8 cellular contexts compared by ENCODE assay signal in the genomic region with DNA sequence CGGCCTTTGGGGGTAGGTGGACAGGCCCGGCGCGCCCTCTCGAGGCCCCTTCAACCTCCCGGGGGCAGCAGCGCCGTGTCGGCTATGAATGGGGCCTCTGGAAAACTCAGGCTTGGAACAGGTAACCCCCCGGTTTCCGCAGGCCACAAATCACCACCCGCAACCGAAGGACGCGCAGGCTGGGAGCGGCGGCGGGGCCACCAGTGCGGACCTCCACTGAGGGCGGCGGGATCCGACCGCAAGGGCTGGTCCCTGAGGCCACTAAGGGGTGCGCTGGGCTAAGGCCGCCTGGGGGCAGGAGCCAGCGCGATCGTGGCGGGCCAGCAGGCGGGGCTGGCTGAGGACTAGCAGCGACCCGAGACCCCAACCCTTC. TPM values are rescaled to one million over a fixed set of nuclear protein-coding genes. Genes with fewer than 3 reads are reported as not detected.
DNase-seq lines count a peak whose midpoint lies in the region; ATAC-seq and TF ChIP-seq lines count a peak whose summit lies in the region.

No MANE protein-coding gene starts in this region.

- POLR2A ChIA-PET in CD4-positive, alpha-beta T cell (lab: Charles Lee) = interaction anchor here (0.6 to 5.7 kb wide), 42 partner anchors 11 to 1432 kb away, joined by 3 to 129 read pairs (median 4); partner anchors contain the start of genes GTPBP1, MIEF1, RBX1 and RPL3
- POLR2A ChIA-PET in naive thymus-derived CD4-positive, alpha-beta T cell (lab: Charles Lee) = interaction anchor here (0.5 to 6.1 kb wide), 36 partner anchors 9 to 825 kb away, joined by 3 to 105 read pairs (median 5); partner anchors contain the start of genes CBX7, MIEF1, RPL3 and RPS19BP1

- peaks cover 72% of the 10 kb centered on the region for H3K36me3 Mint-ChIP-seq in CD4-positive, alpha-beta T cell (ENCODE audit: low read depth)
- H3K36me3 Mint-ChIP-seq in T-helper 1 cell treated with Interleukin-12 subunit alpha and Interleukin-12 subunit beta and Interleukin-4 antibody, amounts not matched to agents 30 μg/mL and 1 μg/mL, for 36 hours (ENCODE audit: low read depth) = peaks cover 51% of the 10 kb centered on the region
- peaks cover 6 to 47% (median 31%) of the 10 kb centered on the region in 5 donors for H3K36me3 Mint-ChIP-seq in naive thymus-derived CD4-positive, alpha-beta T cell

- H3K27me3 Mint-ChIP-seq in CD4-positive, alpha-beta T cell = peaks cover 5% of the 10 kb centered on the region
- H3K27me3 Mint-ChIP-seq in T-helper 1 cell treated with Interleukin-12 subunit alpha and Interleukin-12 subunit beta and Interleukin-4 antibody, amounts not matched to agents 30 μg/mL and 1 μg/mL, for 36 hours (ENCODE audit: low read depth) = peaks cover 3% of the 10 kb centered on the region
- peaks cover 0 to 4% (median 0%) of the 10 kb centered on the region in 5 donors for H3K27me3 Mint-ChIP-seq in naive thymus-derived CD4-positive, alpha-beta T cell

- peak overlapping the region; percentile 98 for H3K27ac Mint-ChIP-seq in CD4-positive, alpha-beta T cell
- peak overlapping the region; percentile 97 for H3K27ac Mint-ChIP-seq in T-helper 1 cell treated with Interleukin-12 subunit alpha and Interleukin-12 subunit beta and Interleukin-4 antibody, amounts not matched to agents 30 μg/mL and 1 μg/mL, for 36 hours
- peak overlapping the region; percentile 94 to 100 (median 97) for H3K27ac Mint-ChIP-seq in naive thymus-derived CD4-positive, alpha-beta T cell

- H3K4me1 ChIP-seq in naive thymus-derived CD4-positive, alpha-beta T cell (ENCODE audit: control insufficient read depth in 2 of 2, insufficient read depth in 2 of 2, low read length in 2 of 2) = peaks cover 24 to 39% of the 10 kb centered on the region in 2 donors

- no peak for TF ChIP-seq POLR2A in erythroblast (IDR thresholded peaks at IDR 0.05; ENCODE audit: low read length)

- peak; percentile 47 for TF ChIP-seq CTCF in CD4-positive, alpha-beta T cell (IDR thresholded peaks at IDR 0.05)

- H3K9me3 ChIP-seq in CD4-positive, alpha-beta T cell (ENCODE audit: control insufficient read depth, low read length) = no peaks in the 10 kb centered on the region
- H3K9me3 ChIP-seq in naive thymus-derived CD4-positive, alpha-beta T cell (ENCODE audit: control insufficient read depth in 2 of 3, low read length in 3 of 3) = no peaks in the 10 kb centered on the region

- peak; percentile 10 for ATAC-seq in CD4-positive, alpha-beta T cell (ENCODE audit: poor library complexity)
- ATAC-seq in GM19023 (IDR thresholded peaks at IDR 0.05; ENCODE audit: unreplicated experiment) (peak; percentile 10), HG03175 (IDR thresholded peaks at IDR 0.05; ENCODE audit: unreplicated experiment) (peak; percentile 26)
- ATAC-seq in naive thymus-derived CD4-positive, alpha-beta T cell = no peak

- no peaks in the 10 kb centered on the region for H3K9me3 Mint-ChIP-seq in CD4-positive, alpha-beta T cell
- H3K9me3 Mint-ChIP-seq in T-helper 1 cell treated with Interleukin-12 subunit alpha and Interleukin-12 subunit beta and Interleukin-4 antibody, amounts not matched to agents 30 μg/mL and 1 μg/mL, for 36 hours = no peaks in the 10 kb centered on the region
- H3K9me3 Mint-ChIP-seq in naive thymus-derived CD4-positive, alpha-beta T cell = peaks cover 0 to 17% (median 0%) of the 10 kb centered on the region in 11 donors

- no peaks in the 10 kb centered on the region for H3K27me3 ChIP-seq in CD4-positive, alpha-beta T cell (ENCODE audit: control insufficient read depth, insufficient read depth, low read length)
- no peaks in the 10 kb centered on the region for H3K27me3 ChIP-seq in naive thymus-derived CD4-positive, alpha-beta T cell (ENCODE audit: control insufficient read depth in 2 of 2, insufficient read depth in 2 of 2, low read length in 2 of 2)

- CTCF ChIA-PET in CD4-positive, alpha-beta T cell (lab: Charles Lee) = interaction anchor here (0.7 to 8.4 kb wide), 4 partner anchors 11 to 200 kb away, joined by 3 to 69 read pairs (median 5); partner anchors contain the start of genes RPL3 and RPS19BP1
- CTCF ChIA-PET in naive thymus-derived CD4-positive, alpha-beta T cell (lab: Charles Lee) = interaction anchor here (0.5 to 1.4 kb wide), 11 partner anchors 8 to 377 kb away, joined by 3 to 9 read pairs (median 4); partner anchors contain the start of genes MIEF1 and TAB1

- H3K4me3 ChIP-seq in naive thymus-derived CD4-positive, alpha-beta T cell (ENCODE audit: low read length) = peak overlapping the region; percentile 96

- peak overlapping the region; percentile 97 for H3K4me3 Mint-ChIP-seq in CD4-positive, alpha-beta T cell
- peak overlapping the region; percentile 91 for H3K4me3 Mint-ChIP-seq in T-helper 1 cell treated with Interleukin-12 subunit alpha and Interleukin-12 subunit beta and Interleukin-4 antibody, amounts not matched to agents 30 μg/mL and 1 μg/mL, for 36 hours
- H3K4me3 Mint-ChIP-seq in naive thymus-derived CD4-positive, alpha-beta T cell = peak overlapping the region; percentile 83 to 99 (median 96)

- H3K36me3 ChIP-seq in naive thymus-derived CD4-positive, alpha-beta T cell (ENCODE audit: control insufficient read depth in 2 of 3, insufficient read depth in 3 of 3, low read length in 3 of 3) = peaks cover 5 to 55% (median 9%) of the 10 kb centered on the region in 3 experiments

- DNase-seq in CD4-positive, alpha-beta T cell = no peak
- DNase-seq in erythroblast (lab: John Stamatoyannopoulos, UW) = peak; percentile 79 to 86
- no peak for DNase-seq in naive thymus-derived CD4-positive, alpha-beta T cell
- DNase-seq in NCI-H446 treated with DMSO at 0.1 percent for 48 hours (lab: John Stamatoyannopoulos, UW) = no peak
- DNase-seq in activated CD4-positive, alpha-beta T cell treated with anti-CD3 and anti-CD28 coated beads, Interleukin-2, amount 50 U/mL, for 48 hours = no peak

- intact Hi-C loops in CD4-positive, alpha-beta T cell (cut with DNase I, micrococcal nuclease) = loop anchor here (1.0 kb wide), 3 partner anchors 13 to 200 kb away; partner anchors contain the start of genes RPS19BP1 (in 2 of the 2), MIEF1 (in 1 of the 2) and RPL3 (in 1 of the 2)
- intact Hi-C loops in naive thymus-derived CD4-positive, alpha-beta T cell (cut with micrococcal nuclease) = loop anchor here (1.0 to 10.0 kb wide), 13 partner anchors 13 to 1765 kb away; partner anchors contain the start of genes MIEF1 (in 2 of the 2), RPL3 (in 2 of the 2), RPS19BP1 (in 2 of the 2) and TAB1 (in 2 of the 2)

- H3K27ac ChIP-seq in CD4-positive, alpha-beta T cell (ENCODE audit: low read depth, low read length) = peak overlapping the region; percentile 92
- peak overlapping the region; percentile 84 for H3K27ac ChIP-seq in naive thymus-derived CD4-positive, alpha-beta T cell (ENCODE audit: low read depth, low read length)

- H3K4me1 Mint-ChIP-seq in CD4-positive, alpha-beta T cell (ENCODE audit: low read depth) = peaks cover 51% of the 10 kb centered on the region
- peaks cover 45% of the 10 kb centered on the region for H3K4me1 Mint-ChIP-seq in T-helper 1 cell treated with Interleukin-12 subunit alpha and Interleukin-12 subunit beta and Interleukin-4 antibody, amounts not matched to agents 30 μg/mL and 1 μg/mL, for 36 hours (ENCODE audit: low read depth)
- peaks cover 24 to 61% (median 43%) of the 10 kb centered on the region in 7 donors for H3K4me1 Mint-ChIP-seq in naive thymus-derived CD4-positive, alpha-beta T cell

RNA-seq across cellular contexts. Expression of gene ATF4, which starts 0.7 kb away (rescaled TPM):
- total RNA-seq in CD4-positive, alpha-beta T cell = 100 to 1,000 TPM; 358 to 365 TPM
- 100 to 1,000 TPM; 235 to 293 (median 244) TPM for total RNA-seq in naive thymus-derived CD4-positive, alpha-beta T cell
- 100 to 1,000 TPM in 1 of 2 donors, 10 to 100 TPM in 1; 68.9 to 118 TPM for polyA plus RNA-seq in naive thymus-derived CD4-positive, alpha-beta T cell

RNA-seq across cellular contexts. Expression of gene RPS19BP1, which starts 12.9 kb away (rescaled TPM):
- total RNA-seq in CD4-positive, alpha-beta T cell = 10 to 100 TPM; 65.8 to 69.7 TPM
- total RNA-seq in naive thymus-derived CD4-positive, alpha-beta T cell = 10 to 100 TPM; 35.2 to 67.4 (median 61.5) TPM
- 100 to 1,000 TPM in 1 of 2 donors, 10 to 100 TPM in 1; 98.6 to 162 TPM for polyA plus RNA-seq in naive thymus-derived CD4-positive, alpha-beta T cell

RNA-seq across cellular contexts. Expression of gene MIEF1, which starts 17.6 kb away (rescaled TPM):
- total RNA-seq in CD4-positive, alpha-beta T cell = 10 to 100 TPM; 19.8 to 20.4 TPM
- 10 to 100 TPM; 17.5 to 42.3 (median 37.3) TPM for total RNA-seq in naive thymus-derived CD4-positive, alpha-beta T cell
- polyA plus RNA-seq in naive thymus-derived CD4-positive, alpha-beta T cell = 10 to 100 TPM; 27.8 to 33.2 TPM

RNA-seq across cellular contexts. Expression of gene CACNA1I, which starts 50.9 kb away (rescaled TPM):
- total RNA-seq in CD4-positive, alpha-beta T cell = 10 to 100 TPM; 29.2 to 30.1 TPM
- total RNA-seq in naive thymus-derived CD4-positive, alpha-beta T cell = 10 to 100 TPM in 4 of 5 experiments, 1 to 10 TPM in 1; 4.5 to 51.2 (median 30.9) TPM
- 1 to 10 TPM in 1 of 2 donors, under 1 TPM in 1; 0.40 to 1.8 TPM for polyA plus RNA-seq in naive thymus-derived CD4-positive, alpha-beta T cell

Comparison
In these comparisons a context has a peak if more than half of its experiments do, and no peak if none do; other contexts are left out.
1. DNase-seq: peak in erythroblast (2 of 2); none in CD4-positive, alpha-beta T cell (0 of 10), naive thymus-derived CD4-positive, alpha-beta T cell (0 of 9), NCI-H446 treated with DMSO at 0.1 percent for 48 hours (single experiment) and activated CD4-positive, alpha-beta T cell treated with anti-CD3 and anti-CD28 coated beads, Interleukin-2, amount 50 U/mL, for 48 hours (0 of 2).
2. Peak in every context shown above with its lines, with median percentiles within 50 percentile points of each other: H3K27ac Mint-ChIP-seq and H3K4me3 Mint-ChIP-seq.